In genomic region chr15:39786444-39787056, GRCh38 we compare ENCODE assay signal across 8 cellular contexts. TPM values are rescaled to one million over a fixed set of nuclear protein-coding genes. Genes with fewer than 3 reads are reported as not detected.
A peak's percentile ranks its signal among the peaks of the same experiment; 100 is the strongest.
DNase-seq lines count a peak whose midpoint lies in the region; ATAC-seq and TF ChIP-seq lines count a peak whose summit lies in the region.

No MANE protein-coding gene starts in this region.

- H3K36me3 Mint-ChIP-seq in activated CD4-positive, alpha-beta T cell treated with anti-CD3 and anti-CD28 coated beads for 36 hours (ENCODE audit: low read depth): peaks cover 2% of the 10 kb centered on the region

- WGBS in ovary, 3 donors: 2 to 5% (median 2%) methylated on average over 5 of the region's 5 CpGs

- CTCF ChIA-PET in activated CD4-positive, alpha-beta T cell treated with anti-CD3 and anti-CD28 coated beads for 36 hours (lab: Charles Lee): interaction anchor here (0.7 to 3.3 kb wide), 4 partner anchors 88 to 1081 kb away, joined by 3 to 36 read pairs (median 3); no protein-coding TSS in a partner anchor

- H3K27ac ChIP-seq in MM.1S (ENCODE audit: low read length) (peak overlapping the region; percentile 63), ovary (no peak overlapping the region)

- no peaks in the 10 kb centered on the region for H3K9me3 Mint-ChIP-seq in activated CD4-positive, alpha-beta T cell treated with anti-CD3 and anti-CD28 coated beads for 36 hours (ENCODE audit: low read depth)

- H3K79me2 ChIP-seq in MM.1S (ENCODE audit: low read length): peaks cover 22% of the 10 kb centered on the region

- no peak for ATAC-seq in activated CD4-positive, alpha-beta T cell treated with anti-CD3 and anti-CD28 coated beads for 36 hours
- no peak for ATAC-seq in GM19023 (IDR thresholded peaks at IDR 0.05; ENCODE audit: unreplicated experiment)
- ATAC-seq in GM19351 (IDR thresholded peaks at IDR 0.05; ENCODE audit: unreplicated experiment): no peak

- no peaks in the 10 kb centered on the region for H4K20me1 ChIP-seq in MM.1S (ENCODE audit: insufficient read depth, low read length)

- H3K4me3 Mint-ChIP-seq in activated CD4-positive, alpha-beta T cell treated with anti-CD3 and anti-CD28 coated beads for 36 hours: no peak overlapping the region

- H3K36me3 ChIP-seq in MM.1S (replicated peaks; ENCODE audit: insufficient read depth, low read length) (no peaks in the 10 kb centered on the region), ovary (no peaks in the 10 kb centered on the region)

- H2AFZ ChIP-seq in MM.1S (ENCODE audit: low read length): peak overlapping the region; percentile 18

- intact Hi-C loops in activated CD4-positive, alpha-beta T cell treated with anti-CD3 and anti-CD28 coated beads for 36 hours (cut with DNase I, micrococcal nuclease): loop anchor here (1.0 to 10.0 kb wide), 9 partner anchors 88 to 1232 kb away; partner anchors contain the start of genes IVD (in 1 of the 2), PLCB2 (in 1 of the 2) and SRP14 (in 1 of the 2)
- intact Hi-C loops in ovary (cut with DNase I): loop anchor here in 2 of 4 donors (5.0 to 10.0 kb wide), 2 partner anchors 188 to 191 kb away; no protein-coding TSS in a partner anchor

- peak overlapping the region; percentile 71 for H3K4me2 ChIP-seq in MM.1S (ENCODE audit: low read depth, low read length)

- POLR2A ChIA-PET in activated CD4-positive, alpha-beta T cell treated with anti-CD3 and anti-CD28 coated beads for 36 hours (lab: Charles Lee): no interaction called here

- H3K4me1 Mint-ChIP-seq in activated CD4-positive, alpha-beta T cell treated with anti-CD3 and anti-CD28 coated beads for 36 hours: peaks cover 52% of the 10 kb centered on the region

- TF ChIP-seq CTCF in MM.1S (IDR thresholded peaks at IDR 0.05; ENCODE audit: low read length) (peak; percentile 67), ovary (IDR thresholded peaks at IDR 0.05) (peak; percentile 29 to 34 (median 31))

- no peaks in the 10 kb centered on the region for H3K9me2 ChIP-seq in MM.1S (replicated peaks; ENCODE audit: insufficient read depth, low read length)

- no peak for TF ChIP-seq POLR2A in erythroblast (IDR thresholded peaks at IDR 0.05; ENCODE audit: low read length)
- TF ChIP-seq POLR2A in ovary (IDR thresholded peaks at IDR 0.05): no peak

- H3K9ac ChIP-seq in MM.1S (ENCODE audit: low read length): peak overlapping the region; percentile 40; the same call in 1 of the 2 replicates

- peaks cover 19% of the 10 kb centered on the region for H3F3A ChIP-seq in MM.1S (ENCODE audit: insufficient read depth, low read length)

- no peak for TF ChIP-seq EP300 in ovary (IDR thresholded peaks at IDR 0.05)

- no peaks in the 10 kb centered on the region for H3K27me3 Mint-ChIP-seq in activated CD4-positive, alpha-beta T cell treated with anti-CD3 and anti-CD28 coated beads for 36 hours

- no peaks in the 10 kb centered on the region for H3K27me3 ChIP-seq in MM.1S (replicated peaks; ENCODE audit: insufficient read depth, low read length)
- no peaks in the 10 kb centered on the region for H3K27me3 ChIP-seq in ovary

- DNase-seq in activated CD4-positive, alpha-beta T cell treated with anti-CD3 and anti-CD28 coated beads for 36 hours: peak; percentile 19
- no peak for DNase-seq in activated CD4-positive, alpha-beta T cell treated with anti-CD3 and anti-CD28 coated beads for 4 hours
- DNase-seq in MM.1S: peak; percentile 63
- peak; percentile 44 for DNase-seq in RPMI8226
- DNase-seq in erythroblast (lab: John Stamatoyannopoulos, UW): peak; percentile 69 to 79
- DNase-seq in ovary: no peak

- no peak overlapping the region for H3K27ac Mint-ChIP-seq in activated CD4-positive, alpha-beta T cell treated with anti-CD3 and anti-CD28 coated beads for 36 hours

- H3K4me1 ChIP-seq in MM.1S (ENCODE audit: low read length) (peaks cover 29% of the 10 kb centered on the region), ovary (ENCODE audit: insufficient read depth) (peaks cover 1% of the 10 kb centered on the region)

- H3K9me3 ChIP-seq in MM.1S (replicated peaks; ENCODE audit: insufficient read depth, low read length): no peaks in the 10 kb centered on the region
- no peaks in the 10 kb centered on the region for H3K9me3 ChIP-seq in ovary

- peak overlapping the region; percentile 42 for H3K4me3 ChIP-seq in MM.1S (ENCODE audit: low read length)
- no peak overlapping the region for H3K4me3 ChIP-seq in ovary

RNA-seq across cellular contexts. Expression of gene FSIP1, which starts 3.9 kb away (rescaled TPM):
- total RNA-seq in activated CD4-positive, alpha-beta T cell treated with anti-CD3 and anti-CD28 coated beads for 36 hours: under 1 TPM; 0.25 to 0.32 TPM
- 1 to 10 TPM in 3 of 7 donors, under 1 TPM in 4; 0.38 to 6.8 (median 0.98) TPM for total RNA-seq in ovary
- under 1 TPM; 0.13 to 0.25 TPM for polyA plus RNA-seq in ovary

Comparison
In these comparisons a context has a peak if more than half of its experiments do, and no peak if none do; other contexts are left out.
1. DNase-seq: peak in activated CD4-positive, alpha-beta T cell treated with anti-CD3 and anti-CD28 coated beads for 36 hours (single experiment), MM.1S (single experiment), RPMI8226 (single experiment) and erythroblast (2 of 2); none in activated CD4-positive, alpha-beta T cell treated with anti-CD3 and anti-CD28 coated beads for 4 hours (0 of 2) and ovary (0 of 5).